ENCODE assay signal across 25 cellular contexts in genomic region chr14:78498062-78498595, GRCh38.
DNase-seq lines count a peak whose midpoint lies in the region; ATAC-seq and TF ChIP-seq lines count a peak whose summit lies in the region.
"Had no signal": no experiment of that assay in that cellular context is flagged by ENCODE, and none has a peak within 500 bp of the region (broad histone marks: within the 10 kb centered on the region; RNA-seq: fewer than 3 reads in every experiment).

No MANE protein-coding gene starts in this region.

- DNase-seq in Ammon's horn (ENCODE audit: low spot score) (peak; percentile 41), dorsolateral prefrontal cortex (peak in 5 of 10 donors; percentile 11 to 46 (median 31)), medulla oblongata (ENCODE audit: extremely low spot score) (peak; percentile 48), substantia nigra (lab: John Stamatoyannopoulos, UW) (peak in 28 of 49 donors; percentile 0 to 33 (median 6)), Right ventricle myocardium superior (no peak)
- DNase-seq: BE2C; CD8-positive, alpha-beta memory T cell; DMS79 treated with DMSO at 0.1 percent for 48 hours; GM23248; H9; Karpas-422; NCI-H1092; NCI-H1436; NCI-H187; NCI-H2081 treated with DMSO at 0.1 percent for 48 hours; NCI-H2171; NCI-H226; NCI-H510A treated with DMSO at 0.1 percent for 48 hours; NCI-H774; PC-3; SJCRH30 had no signal

- no peak for ATAC-seq in Right ventricle myocardium superior (ENCODE audit: poor library complexity)
- ATAC-seq in activated CD4-positive, CD25-positive, alpha-beta regulatory T cell treated with anti-CD3 and anti-CD28 coated beads, Interleukin-2, amount 50 U/mL, for 24 hours: no peak
- ATAC-seq in GM18870 (IDR thresholded peaks at IDR 0.05; ENCODE audit: unreplicated experiment): no peak
- ATAC-seq: HepG2, PC-3 had no signal

- no peak overlapping the region for H3K4me3 ChIP-seq in dorsolateral prefrontal cortex
- H3K4me3 ChIP-seq: GM23248, SJCRH30 had no signal

- no peak for TF ChIP-seq CTCF in dorsolateral prefrontal cortex (IDR thresholded peaks at IDR 0.05 in 54 of 56, conservative IDR thresholded peaks at IDR 0.05 in 2 of 56; ENCODE audit: low read depth in 1 of 56, partially characterized antibody in 56 of 56)

- H3K27ac ChIP-seq in dorsolateral prefrontal cortex (peak overlapping the region in 42 of 59 donors; percentile 0 to 79 (median 44)), substantia nigra (ENCODE audit: low read depth, low read length, poor library complexity, severe bottlenecking) (peak overlapping the region; percentile 60)
- H3K27ac ChIP-seq: 22Rv1, GM23248, SJCRH30 had no signal

- H3K27me3 ChIP-seq in dorsolateral prefrontal cortex: no peaks in the 10 kb centered on the region
- H3K27me3 ChIP-seq: BE2C, SJCRH30 had no signal

- intact Hi-C loops in dorsolateral prefrontal cortex (cut with DNase I): no loop called here
- intact Hi-C loops in Right ventricle myocardium superior (cut with DNase I): no loop called here
